In genomic region chr20:46893877-46894578, GRCh38 we compare ENCODE assay signal across 15 cellular contexts. TPM values are rescaled to one million over a fixed set of nuclear protein-coding genes. Genes with fewer than 3 reads are reported as not detected.
DNase-seq lines count a peak whose midpoint lies in the region; ATAC-seq and TF ChIP-seq lines count a peak whose summit lies in the region.
"Had no signal": no experiment of that assay in that cellular context is flagged by ENCODE, and none has a peak within 500 bp of the region (broad histone marks: within the 10 kb centered on the region; RNA-seq: fewer than 3 reads in every experiment).

No MANE protein-coding gene starts in this region.

- H3K36me3 ChIP-seq in Panc1 (ENCODE audit: control insufficient read depth, insufficient read depth, low read length): no peaks in the 10 kb centered on the region
- H3K36me3 ChIP-seq in iPS DF 6.9 (ENCODE audit: control insufficient read depth, insufficient read depth, low read length): no peaks in the 10 kb centered on the region
- no peaks in the 10 kb centered on the region for H3K36me3 ChIP-seq in thoracic aorta
- H3K36me3 ChIP-seq: neutrophil had no signal

- no CpG with 5 or more reads among the region's 11 CpGs for WGBS in iPS DF 6.9 (ENCODE audit: insufficient coverage, insufficient read length)

- in situ Hi-C loops in Panc1 (cut with HindIII; ENCODE audit: low pct_unique_long_range_greater_than_20kb, low sequenced_read_pairs): no loop called here

- POLR2A ChIA-PET in Panc1 (lab: Charles Lee): no interaction called here

- H3K4me1 ChIP-seq in Panc1 (ENCODE audit: control insufficient read depth, insufficient read depth, low read length): no peaks in the 10 kb centered on the region
- H3K4me1 ChIP-seq in iPS DF 6.9 (ENCODE audit: control insufficient read depth, insufficient read depth, low read length): no peaks in the 10 kb centered on the region
- H3K4me1 ChIP-seq in thoracic aorta (ENCODE audit: control insufficient read depth in 1 of 2, low read depth in 2 of 2): peaks cover 0 to 2% of the 10 kb centered on the region in 2 donors

- CTCF ChIA-PET in Panc1 (lab: Charles Lee): no interaction called here

- H3K4me3 ChIP-seq in Panc1 (ENCODE audit: low read depth in 2 of 2, low read length in 2 of 2) (no peak overlapping the region), iPS DF 6.9 (ENCODE audit: low read length) (peak overlapping the region; percentile 61; the same call in 1 of the 2 replicates), thoracic aorta (peak overlapping the region; percentile 74)

- peak; percentile 56 for DNase-seq in DMS 273 (lab: John Stamatoyannopoulos, UW; ENCODE audit: unreplicated experiment)
- DNase-seq in DMS 273 treated with DMSO at 0.1 percent for 48 hours (lab: John Stamatoyannopoulos, UW): no peak
- no peak for DNase-seq in Panc1 (ENCODE audit: low read depth, low spot score)
- DNase-seq in iPS DF 6.9 (ENCODE audit: low read depth, low spot score): no peak
- DNase-seq in thoracic aorta (ENCODE audit: low spot score): no peak
- no peak for DNase-seq in NCI-H524 (lab: John Stamatoyannopoulos, UW)
- no peak for DNase-seq in NCI-H1417 (lab: John Stamatoyannopoulos, UW)
- DNase-seq: activated CD4-positive, alpha-beta T cell treated with anti-CD3 and anti-CD28 coated beads for 48 hours; activated naive CD4-positive, alpha-beta T cell treated with Interleukin-2 at 50 U/mL for 16 hours; effector CD8-positive, alpha-beta T cell; GDM1; HCEC 1CT had no signal

- no peak overlapping the region for H3K27ac ChIP-seq in Panc1 (ENCODE audit: low read length)
- H3K27ac ChIP-seq in iPS DF 6.9 (ENCODE audit: low read length): no peak overlapping the region
- H3K27ac ChIP-seq in thoracic aorta: no peak overlapping the region
- H3K27ac ChIP-seq: 22Rv1, neutrophil had no signal

- no TSS peak for BruUV-seq in Panc1 (replicated peaks; lab: Mats Ljungman, UMichigan)

- ATAC-seq in Panc1 (peak; percentile 12; the same call in 1 of the 2 replicates), thoracic aorta (ENCODE audit: insufficient number of reproducible peaks, low FRiP score, low read depth) (no peak), HG03342 (IDR thresholded peaks at IDR 0.05; ENCODE audit: unreplicated experiment) (no peak)

- H3K27me3 ChIP-seq in Panc1 (ENCODE audit: control insufficient read depth, insufficient read depth, low read length) (peaks cover 20% of the 10 kb centered on the region), iPS DF 6.9 (ENCODE audit: control insufficient read depth, insufficient read depth, low read length) (peaks cover 13% of the 10 kb centered on the region), thoracic aorta (replicated peaks; ENCODE audit: insufficient read depth) (no peaks in the 10 kb centered on the region)

- intact Hi-C loops in Panc1 (cut with micrococcal nuclease; ENCODE audit: unreplicated experiment): no loop called here

- peaks cover 6% of the 10 kb centered on the region; the same call in 1 of the 2 replicates for H3K9me3 ChIP-seq in Panc1 (ENCODE audit: control insufficient read depth, insufficient read depth, low read depth, low read length)
- H3K9me3 ChIP-seq in iPS DF 6.9 (ENCODE audit: control insufficient read depth, insufficient read depth, low read length): no peaks in the 10 kb centered on the region
- H3K9me3 ChIP-seq in thoracic aorta: peaks cover 4% of the 10 kb centered on the region
- H3K9me3 ChIP-seq: neutrophil had no signal

- TF ChIP-seq CTCF in Panc1 (IDR thresholded peaks at IDR 0.05) (no peak), thoracic aorta (IDR thresholded peaks at IDR 0.05) (no peak)

RNA-seq across cellular contexts. Expression of gene EYA2, which starts 0.6 kb away (rescaled TPM):
- 1.9 TPM for total RNA-seq in Panc1 (2021; ENCODE audit: unreplicated experiment)
- polyA plus RNA-seq in Panc1 (2012; ENCODE audit: insufficient read length): 1.7 TPM
- total RNA-seq in thoracic aorta: 1 to 10 TPM; 3.5 to 3.8 TPM

Comparison
In these comparisons a context has a peak if more than half of its experiments do, and no peak if none do; other contexts are left out.
1. H3K4me3 ChIP-seq: peak in iPS DF 6.9 (single experiment) and thoracic aorta (single experiment); none in Panc1 (0 of 2).